8 cellular contexts compared by ENCODE assay signal in genomic region chr9:120713257-120714087, GRCh38. TPM values are rescaled to one million over a fixed set of nuclear protein-coding genes. Genes with fewer than 3 reads are reported as not detected.
DNase-seq lines count a peak whose midpoint lies in the region; ATAC-seq and TF ChIP-seq lines count a peak whose summit lies in the region.

No MANE protein-coding gene starts in this region.

- no peak overlapping the region for H2AK5ac ChIP-seq in trophoblast cell (ENCODE audit: low read length)

- H3K27me3 ChIP-seq in CD8-positive, alpha-beta T cell (ENCODE audit: insufficient read depth, low read length), result no peaks in the 10 kb centered on the region
- peaks cover 10% of the 10 kb centered on the region for H3K27me3 ChIP-seq in trophoblast cell (ENCODE audit: insufficient read depth, low read length)

- peak overlapping the region; percentile 6 for H3K4ac ChIP-seq in trophoblast cell (ENCODE audit: low read depth, low read length)

- no peak overlapping the region for H2BK5ac ChIP-seq in trophoblast cell (ENCODE audit: low read depth, low read length, poor library complexity)

- no peak overlapping the region for H2BK120ac ChIP-seq in trophoblast cell (ENCODE audit: insufficient read depth, low read length, poor library complexity)

- peaks cover 37% of the 10 kb centered on the region for H3K4me1 Mint-ChIP-seq in CD8-positive, alpha-beta T cell (ENCODE audit: low read depth)
- peaks cover 51% of the 10 kb centered on the region for H3K4me1 Mint-ChIP-seq in activated T-cell treated with anti-CD3 and anti-CD28 coated beads, Interleukin-2, amount 50 U/mL, for 72 hours (ENCODE audit: low read depth)
- H3K4me1 Mint-ChIP-seq in glutamatergic neuron (ENCODE audit: low read depth, unreplicated experiment), result peaks cover 14% of the 10 kb centered on the region

- POLR2A ChIA-PET in CD8-positive, alpha-beta T cell (lab: Charles Lee), result no interaction called here

- peak overlapping the region; percentile 72 for H3K14ac ChIP-seq in trophoblast cell (ENCODE audit: low read length)

- H3K79me1 ChIP-seq in trophoblast cell (ENCODE audit: low read length), result peaks cover 7% of the 10 kb centered on the region

- H4K12ac ChIP-seq in trophoblast cell (ENCODE audit: low read depth, low read length), result no peak overlapping the region

- DNase-seq in CD8-positive, alpha-beta T cell, result peak in 4 of 7 experiments; percentile 4 to 52 (median 18)
- DNase-seq in Kasumi-1 (lab: John Stamatoyannopoulos, UW) (peak; percentile 35 to 59), glutamatergic neuron (peak; percentile 57), trophoblast cell (peak; percentile 43 to 75), A172 (ENCODE audit: low spot score) (no peak), NCI-H524 treated with DMSO at 0.1 percent for 48 hours (lab: John Stamatoyannopoulos, UW) (no peak), HT-29 (ENCODE audit: low spot score) (no peak)
- peak; percentile 26 to 35 for DNase-seq in activated T-cell treated with anti-CD3 and anti-CD28 coated beads, Interleukin-2, amount 50 U/mL, for 72 hours

- no peaks in the 10 kb centered on the region for H3K27me3 Mint-ChIP-seq in CD8-positive, alpha-beta T cell (ENCODE audit: low read depth)
- no peaks in the 10 kb centered on the region for H3K27me3 Mint-ChIP-seq in activated T-cell treated with anti-CD3 and anti-CD28 coated beads, Interleukin-2, amount 50 U/mL, for 72 hours (ENCODE audit: low read depth)
- H3K27me3 Mint-ChIP-seq in glutamatergic neuron (ENCODE audit: unreplicated experiment), result peaks cover 4% of the 10 kb centered on the region

- H3K9me3 ChIP-seq in CD8-positive, alpha-beta T cell (ENCODE audit: low read length), result no peaks in the 10 kb centered on the region
- no peaks in the 10 kb centered on the region for H3K9me3 ChIP-seq in trophoblast cell (ENCODE audit: insufficient read depth, low read depth, low read length)

- H2BK12ac ChIP-seq in trophoblast cell (ENCODE audit: low read length), result no peak overlapping the region

- peak overlapping the region; percentile 84 for H3K18ac ChIP-seq in trophoblast cell (ENCODE audit: low read length)

- no peak overlapping the region for H3K23ac ChIP-seq in trophoblast cell (ENCODE audit: low read length)

- H3K36me3 ChIP-seq in CD8-positive, alpha-beta T cell (ENCODE audit: insufficient read depth, low read length), result no peaks in the 10 kb centered on the region
- H3K36me3 ChIP-seq in trophoblast cell (ENCODE audit: control insufficient read depth in 1 of 2, insufficient read depth in 2 of 2, low read length in 2 of 2), result no peaks in the 10 kb centered on the region

- H3K9me3 Mint-ChIP-seq in CD8-positive, alpha-beta T cell, result no peaks in the 10 kb centered on the region
- H3K9me3 Mint-ChIP-seq in activated T-cell treated with anti-CD3 and anti-CD28 coated beads, Interleukin-2, amount 50 U/mL, for 72 hours, result no peaks in the 10 kb centered on the region
- H3K9me3 Mint-ChIP-seq in glutamatergic neuron (ENCODE audit: unreplicated experiment), result peaks cover 4% of the 10 kb centered on the region

- peak overlapping the region; percentile 60 for H3K9ac ChIP-seq in trophoblast cell (ENCODE audit: low read length)

- H3K79me2 ChIP-seq in trophoblast cell (ENCODE audit: control insufficient read depth, insufficient read depth, low read length, poor library complexity), result peaks cover 5% of the 10 kb centered on the region

- H3K4me3 ChIP-seq in CD8-positive, alpha-beta T cell (ENCODE audit: low read depth, low read length), result peak overlapping the region; percentile 92
- peak overlapping the region; percentile 90 for H3K4me3 ChIP-seq in trophoblast cell (ENCODE audit: low read depth, low read length)

- peak overlapping the region; percentile 34 for H4K91ac ChIP-seq in trophoblast cell (ENCODE audit: low read depth, low read length)

- H4K8ac ChIP-seq in trophoblast cell (ENCODE audit: low read depth, low read length), result peak overlapping the region; percentile 1

- CTCF ChIA-PET in CD8-positive, alpha-beta T cell (lab: Charles Lee), result no interaction called here

- peak overlapping the region; percentile 61 for H3K27ac ChIP-seq in CD8-positive, alpha-beta T cell (ENCODE audit: low read depth, low read length)
- no peak overlapping the region for H3K27ac ChIP-seq in trophoblast cell (ENCODE audit: low read depth, low read length)

- TF ChIP-seq CTCF in CD8-positive, alpha-beta T cell (IDR thresholded peaks at IDR 0.05), result no peak
- TF ChIP-seq CTCF in glutamatergic neuron (IDR thresholded peaks at IDR 0.05; ENCODE audit: partially characterized antibody, unreplicated experiment), result no peak

- peak overlapping the region; percentile 98 for H3K4me2 ChIP-seq in trophoblast cell (ENCODE audit: low read length)

- WGBS in trophoblast cell (ENCODE audit: extremely low coverage, insufficient coverage, insufficient read length), result no CpG with 5 or more reads among the region's 50 CpGs

- peaks cover 43% of the 10 kb centered on the region for H3K4me1 ChIP-seq in CD8-positive, alpha-beta T cell (ENCODE audit: insufficient read depth, low read length)
- H3K4me1 ChIP-seq in trophoblast cell (ENCODE audit: control insufficient read depth in 1 of 2, insufficient read depth in 2 of 2, low read length in 2 of 2), result peaks cover 6% of the 10 kb centered on the region in 2 experiments

- no peak for ATAC-seq in CD8-positive, alpha-beta T cell
- no peak for ATAC-seq in activated T-cell treated with anti-CD3 and anti-CD28 coated beads, Interleukin-2, amount 50 U/mL, for 72 hours (replicated peaks in 1 of 2)

- H2AFZ ChIP-seq in trophoblast cell (ENCODE audit: insufficient read depth, low read length, poor library complexity), result peak overlapping the region; percentile 19

- intact Hi-C loops in CD8-positive, alpha-beta T cell (cut with DNase I, micrococcal nuclease), result loop anchor here (1.0 to 10.0 kb wide), 13 partner anchors 79 to 1381 kb away; partner anchors contain the start of genes CDK5RAP2 (in 2 of the 2), FBXW2 (in 2 of the 2), RAB14 (in 2 of the 2) and PSMD5 (in 1 of the 2)

- no peaks in the 10 kb centered on the region for H3K36me3 Mint-ChIP-seq in CD8-positive, alpha-beta T cell
- peaks cover 0 to 5% of the 10 kb centered on the region in 2 donors for H3K36me3 Mint-ChIP-seq in activated T-cell treated with anti-CD3 and anti-CD28 coated beads, Interleukin-2, amount 50 U/mL, for 72 hours (ENCODE audit: insufficient read depth in 2 of 2)
- peaks cover 5% of the 10 kb centered on the region for H3K36me3 Mint-ChIP-seq in glutamatergic neuron (ENCODE audit: unreplicated experiment)

- H3K27ac Mint-ChIP-seq in CD8-positive, alpha-beta T cell, result peak overlapping the region; percentile 86
- peak overlapping the region; percentile 37 for H3K27ac Mint-ChIP-seq in activated T-cell treated with anti-CD3 and anti-CD28 coated beads, Interleukin-2, amount 50 U/mL, for 72 hours
- no peak overlapping the region for H3K27ac Mint-ChIP-seq in glutamatergic neuron (ENCODE audit: unreplicated experiment)

- H3K4me3 Mint-ChIP-seq in CD8-positive, alpha-beta T cell, result peak overlapping the region; percentile 83
- H3K4me3 Mint-ChIP-seq in activated T-cell treated with anti-CD3 and anti-CD28 coated beads, Interleukin-2, amount 50 U/mL, for 72 hours, result peak overlapping the region; percentile 95 to 96
- H3K4me3 Mint-ChIP-seq in glutamatergic neuron (ENCODE audit: unreplicated experiment), result peak overlapping the region; percentile 96

RNA-seq across cellular contexts. Expression of gene MEGF9, which starts 0.8 kb away (rescaled TPM):
- 1 to 10 TPM; 3.0 to 3.1 TPM for total RNA-seq in CD8-positive, alpha-beta T cell
- 1 to 10 TPM; 5.5 to 7.4 TPM for total RNA-seq in activated T-cell treated with anti-CD3 and anti-CD28 coated beads, Interleukin-2, amount 50 U/mL, for 72 hours
- total RNA-seq in glutamatergic neuron (ENCODE audit: unreplicated experiment), result 25.4 TPM
- 3.9 and 4.1 TPM in 2 replicates for polyA plus RNA-seq in trophoblast cell (2013)
- total RNA-seq in A172 (2014; rRNA removed; shearing (Covaris generic)), result 17.3 and 17.4 TPM in 2 replicates
- total RNA-seq in HT-29 (2014; rRNA removed; shearing (Covaris generic)), result 2.3 and 2.4 TPM in 2 replicates

Comparison
In these comparisons a context has a peak if more than half of its experiments do, and no peak if none do; other contexts are left out.
1. DNase-seq: peak in CD8-positive, alpha-beta T cell (4 of 7), Kasumi-1 (2 of 2), activated T-cell treated with anti-CD3 and anti-CD28 coated beads, Interleukin-2, amount 50 U/mL, for 72 hours (2 of 2), glutamatergic neuron (single experiment) and trophoblast cell (2 of 2); none in A172 (single experiment), NCI-H524 treated with DMSO at 0.1 percent for 48 hours (single experiment) and HT-29 (single experiment).
2. Peak in every context shown above with its lines, with median percentiles within 50 percentile points of each other: H3K4me3 Mint-ChIP-seq.